ENCODE assay signal across 13 cellular contexts in genomic region chr4:136441629-136442282, GRCh38.
DNase-seq lines count a peak whose midpoint lies in the region; ATAC-seq and TF ChIP-seq lines count a peak whose summit lies in the region.
"Had no signal": no experiment of that assay in that cellular context is flagged by ENCODE, and none has a peak within 500 bp of the region (broad histone marks: within the 10 kb centered on the region; RNA-seq: fewer than 3 reads in every experiment).

No MANE protein-coding gene starts in this region.

- H3K4me3 ChIP-seq in upper lobe of left lung, result no peak overlapping the region
- H3K4me3 ChIP-seq: BLaER1 treated with 17β-estradiol and CSF1 and Interleukin-3, amounts not matched to agents 10 nM and 100 nM; HAP-1 had no signal

- no peaks in the 10 kb centered on the region for H3K27me3 Mint-ChIP-seq in stimulated activated naive CD8-positive, alpha-beta T cell treated with anti-CD3 and anti-CD28 coated beads, Interleukin-15, amount 100 ng/mL, for 72 hours
- H3K27me3 Mint-ChIP-seq: CD4-positive, CD25-positive, alpha-beta regulatory T cell had no signal

- no peak overlapping the region for H3K27ac ChIP-seq in upper lobe of left lung
- H3K27ac ChIP-seq: BLaER1 treated with 17β-estradiol and CSF1 and Interleukin-3, amounts not matched to agents 10 nM and 100 nM had no signal

- H3K4me3 Mint-ChIP-seq in stimulated activated naive CD8-positive, alpha-beta T cell treated with anti-CD3 and anti-CD28 coated beads, Interleukin-15, amount 100 ng/mL, for 72 hours, result no peak overlapping the region
- H3K4me3 Mint-ChIP-seq: CD4-positive, CD25-positive, alpha-beta regulatory T cell had no signal

- DNase-seq in stimulated activated naive CD8-positive, alpha-beta T cell treated with anti-CD3 and anti-CD28 coated beads, Interleukin-15, amount 100 ng/mL, for 72 hours, result no peak
- DNase-seq in stimulated activated naive CD8-positive, alpha-beta T cell treated with anti-CD3 and anti-CD28 coated beads, Interleukin-15, Interleukin-2, amounts not matched to agents 100 U/mL and 50 U/mL, for 24 hours, result no peak
- DNase-seq in posterior vena cava (ENCODE audit: low spot score) (peak; percentile 71), upper lobe of left lung (peak in 1 of 2 donors; percentile 25), NCI-H510A (lab: John Stamatoyannopoulos, UW) (no peak), GM19238 (ENCODE audit: insufficient read length, low spot score) (no peak)
- DNase-seq: ACHN; CD4-positive, CD25-positive, alpha-beta regulatory T cell; DMS 273 treated with DMSO at 0.1 percent for 48 hours; GOT3 had no signal

- no peaks in the 10 kb centered on the region for H3K4me1 ChIP-seq in upper lobe of left lung
- H3K4me1 ChIP-seq: BLaER1 treated with 17β-estradiol and CSF1 and Interleukin-3, amounts not matched to agents 10 nM and 100 nM; HAP-1 had no signal

- H3K27me3 ChIP-seq in upper lobe of left lung, result no peaks in the 10 kb centered on the region
- H3K27me3 ChIP-seq: BLaER1 treated with 17β-estradiol and CSF1 and Interleukin-3, amounts not matched to agents 10 nM and 100 nM had no signal

- H3K27ac Mint-ChIP-seq in stimulated activated naive CD8-positive, alpha-beta T cell treated with anti-CD3 and anti-CD28 coated beads, Interleukin-15, amount 100 ng/mL, for 72 hours, result no peak overlapping the region
- H3K27ac Mint-ChIP-seq: CD4-positive, CD25-positive, alpha-beta regulatory T cell had no signal

- H3K4me1 Mint-ChIP-seq in stimulated activated naive CD8-positive, alpha-beta T cell treated with anti-CD3 and anti-CD28 coated beads, Interleukin-15, amount 100 ng/mL, for 72 hours, result no peaks in the 10 kb centered on the region
- H3K4me1 Mint-ChIP-seq: CD4-positive, CD25-positive, alpha-beta regulatory T cell had no signal

- TF ChIP-seq EP300 in upper lobe of left lung (IDR thresholded peaks at IDR 0.05), result no peak

- no peaks in the 10 kb centered on the region for H3K36me3 ChIP-seq in upper lobe of left lung
- H3K36me3 ChIP-seq: BLaER1 treated with 17β-estradiol and CSF1 and Interleukin-3, amounts not matched to agents 10 nM and 100 nM; HAP-1 had no signal

- ATAC-seq in stimulated activated naive CD8-positive, alpha-beta T cell treated with anti-CD3 and anti-CD28 coated beads, Interleukin-15, amount 100 ng/mL, for 72 hours, result peak; percentile 33
- no peak for ATAC-seq in stimulated activated naive CD8-positive, alpha-beta T cell treated with anti-CD3 and anti-CD28 coated beads, Interleukin-15, Interleukin-2, amounts not matched to agents 100 U/mL and 50 U/mL, for 24 hours
- ATAC-seq in upper lobe of left lung (ENCODE audit: low FRiP score in 2 of 2) (peak; percentile 12 to 51), HG02623 (IDR thresholded peaks at IDR 0.05; ENCODE audit: unreplicated experiment) (no peak)

- intact Hi-C loops in posterior vena cava (cut with DNase I), result no loop called here

- TF ChIP-seq POLR2A in upper lobe of left lung (IDR thresholded peaks at IDR 0.05), result no peak

- no peak for TF ChIP-seq CTCF in upper lobe of left lung (IDR thresholded peaks at IDR 0.05)

- 94 to 99% methylated on average over 6 to 7 of the region's 7 CpGs for WGBS in upper lobe of left lung, 2 donors

- H3K9me3 ChIP-seq in upper lobe of left lung, result no peaks in the 10 kb centered on the region
- H3K9me3 ChIP-seq: HAP-1 had no signal

- no peaks in the 10 kb centered on the region for H3K9me3 Mint-ChIP-seq in stimulated activated naive CD8-positive, alpha-beta T cell treated with anti-CD3 and anti-CD28 coated beads, Interleukin-15, amount 100 ng/mL, for 72 hours

Comparison
In these comparisons a context has a peak if more than half of its experiments do, and no peak if none do; other contexts are left out.
1. ATAC-seq: peak in stimulated activated naive CD8-positive, alpha-beta T cell treated with anti-CD3 and anti-CD28 coated beads, Interleukin-15, amount 100 ng/mL, for 72 hours (single experiment) and upper lobe of left lung (2 of 2); none in stimulated activated naive CD8-positive, alpha-beta T cell treated with anti-CD3 and anti-CD28 coated beads, Interleukin-15, Interleukin-2, amounts not matched to agents 100 U/mL and 50 U/mL, for 24 hours (single experiment) and HG02623 (single experiment).